Comparison of ENCODE assay signal across 24 cellular contexts in genomic region chr2:115094441-115094840, GRCh38.
A peak's percentile ranks its signal among the peaks of the same experiment; 100 is the strongest.
DNase-seq lines count a peak whose midpoint lies in the region; ATAC-seq, FAIRE-seq and TF ChIP-seq lines count a peak whose summit lies in the region.
"Had no signal": no experiment of that assay in that cellular context is flagged by ENCODE, and none has a peak within 500 bp of the region (broad histone marks: within the 10 kb centered on the region; RNA-seq: fewer than 3 reads in every experiment).

No MANE protein-coding gene starts in this region.

- no peaks in the 10 kb centered on the region for H4K20me1 ChIP-seq in HepG2 (ENCODE audit: insufficient read depth, low read length)
- H4K20me1 ChIP-seq in H1 (replicated peaks in 1 of 2; ENCODE audit: control insufficient read depth in 1 of 2, insufficient read depth in 2 of 2, low read length in 2 of 2) = no peaks in the 10 kb centered on the region
- H4K20me1 ChIP-seq: BLaER1 had no signal

- no peak overlapping the region for H3K23ac ChIP-seq in H1 (ENCODE audit: insufficient read length)

- H3K18ac ChIP-seq in H1 (ENCODE audit: extremely low read depth, low read length) = no peak overlapping the region

- no peaks in the 10 kb centered on the region for H3K79me1 ChIP-seq in H1 (ENCODE audit: low read depth, low read length)

- no peak overlapping the region for H2BK120ac ChIP-seq in H1 (replicated peaks; ENCODE audit: low read depth, low read length)

- TF ChIP-seq POLR2A in HepG2 (IDR thresholded peaks at IDR 0.05; ENCODE audit: insufficient read depth in 1 of 2, low read depth in 2 of 2, low read length in 2 of 2) (no peak), right lobe of liver (IDR thresholded peaks at IDR 0.05) (no peak), H1 (IDR thresholded peaks at IDR 0.05; ENCODE audit: control extremely low read depth in 1 of 2, low read depth in 2 of 2, low read length in 2 of 2) (no peak)

- TF ChIP-seq RAD21 in HepG2 (CRISPR knock-in tag; IDR thresholded peaks at IDR 0.05) = no peak
- no peak for TF ChIP-seq RAD21 in H1 (IDR thresholded peaks at IDR 0.05 in 1 of 2, conservative IDR thresholded peaks at IDR 0.05 in 1 of 2; ENCODE audit: low read depth in 2 of 2, low read length in 2 of 2)

- TF ChIP-seq CTCF in HepG2 (CRISPR knock-in tag; IDR thresholded peaks at IDR 0.05) = no peak
- no peak for TF ChIP-seq CTCF in right lobe of liver (IDR thresholded peaks at IDR 0.05)
- TF ChIP-seq CTCF in H1 (IDR thresholded peaks at IDR 0.05; ENCODE audit: control extremely low read depth in 1 of 3, insufficient read depth in 1 of 3, low read depth in 1 of 3, low read length in 3 of 3) = no peak

- H3K36me3 ChIP-seq in HepG2 (replicated peaks in 1 of 2; ENCODE audit: control insufficient read depth in 1 of 2, insufficient read depth in 2 of 2, low read length in 2 of 2) (no peaks in the 10 kb centered on the region), right lobe of liver (no peaks in the 10 kb centered on the region), H1 (ENCODE audit: control insufficient read depth in 2 of 4, insufficient read depth in 4 of 4, low read length in 3 of 4) (peaks cover 0 to 3% (median 0%) of the 10 kb centered on the region in 4 experiments; a peak in 1 of 8 replicates)
- H3K36me3 ChIP-seq: BE2C, BLaER1 had no signal

- no peak overlapping the region for H3K56ac ChIP-seq in H1 (replicated peaks; ENCODE audit: insufficient read length, low read depth, low read length)

- H3K9ac ChIP-seq in HepG2 (ENCODE audit: insufficient read depth, low read depth, low read length) (no peak overlapping the region), H1 (replicated peaks in 1 of 4; ENCODE audit: extremely low read depth in 1 of 4, low read depth in 3 of 4, low read length in 3 of 4) (no peak overlapping the region)
- H3K9ac ChIP-seq: BLaER1 had no signal

- H2BK12ac ChIP-seq in H1 (ENCODE audit: low read depth, low read length) = no peak overlapping the region

- no peak overlapping the region for H2BK20ac ChIP-seq in H1 (ENCODE audit: low read length)

- no peak overlapping the region for H3K27ac ChIP-seq in HepG2 (ENCODE audit: extremely low read length, insufficient read depth, low read length)
- no peak overlapping the region for H3K27ac ChIP-seq in right lobe of liver
- no peak overlapping the region for H3K27ac ChIP-seq in H1 (ENCODE audit: low read depth, low read length)
- H3K27ac ChIP-seq: 22Rv1, BLaER1 had no signal

- H2BK5ac ChIP-seq in H1 (ENCODE audit: low read depth, low read length) = no peak overlapping the region

- CTCF ChIA-PET in HepG2 (lab: Yijun Ruan, JAX; ENCODE audit: low intra/inter-chr PET ratio, low total read pairs) = no interaction called here
- CTCF ChIA-PET in H1 (lab: Charles Lee; ENCODE audit: partially characterized antibody) = no interaction called here

- H3K27me3 ChIP-seq in HepG2 (ENCODE audit: control insufficient read depth in 1 of 2, insufficient read depth in 2 of 2, low read length in 2 of 2) (no peaks in the 10 kb centered on the region), right lobe of liver (no peaks in the 10 kb centered on the region), H1 (replicated peaks in 1 of 4; ENCODE audit: control insufficient read depth in 3 of 4, extremely low read depth in 1 of 4, insufficient read depth in 3 of 4, low read length in 3 of 4) (no peaks in the 10 kb centered on the region)
- H3K27me3 ChIP-seq: BE2C, BLaER1 had no signal

- H3K79me2 ChIP-seq in HepG2 (ENCODE audit: insufficient read depth, low read length) = no peaks in the 10 kb centered on the region
- no peaks in the 10 kb centered on the region for H3K79me2 ChIP-seq in H1 (ENCODE audit: control insufficient read depth in 1 of 2, insufficient read depth in 2 of 2, low read length in 2 of 2)

- no peak overlapping the region for H3K4ac ChIP-seq in H1 (replicated peaks; ENCODE audit: insufficient read length, low read depth, low read length)

- FAIRE-seq in HepG2 (lab: Jason Lieb, UNC) (no peak), H1 (lab: Jason Lieb, UNC) (no peak)
- FAIRE-seq: GM12878, GM12892, GM18507 had no signal

- no peak overlapping the region for H4K5ac ChIP-seq in H1 (ENCODE audit: insufficient read length, low read depth, low read length)

- WGBS in HepG2 (ENCODE audit: low lambda C conversion rate) = 7% methylated on average over 4 of the region's 4 CpGs
- WGBS in right lobe of liver (ENCODE audit: insufficient coverage, low coverage, low lambda C conversion rate, missing lambda C conversion rate) = 54% methylated on average over 4 of the region's 4 CpGs
- WGBS in H1 (ENCODE audit: extremely low coverage in 1 of 2, insufficient coverage in 1 of 2, insufficient read length in 1 of 2, insufficient replicate concordance in 2 of 2, low coverage in 1 of 2, low lambda C conversion rate in 2 of 2, missing lambda C conversion rate in 1 of 2), 2 experiments = 87% methylated on average over 4 of the region's 4 CpGs; no CpG with 5 or more reads in 1 of the 2 experiments

- peaks cover 76% of the 10 kb centered on the region for H3K9me3 ChIP-seq in HepG2 (ENCODE audit: low read length)
- no peaks in the 10 kb centered on the region for H3K9me3 ChIP-seq in right lobe of liver
- peaks cover 10 to 18% of the 10 kb centered on the region in 2 experiments; a peak in 3 of 4 replicates for H3K9me3 ChIP-seq in H1 (ENCODE audit: insufficient read depth in 2 of 2, low read depth in 1 of 2, low read length in 1 of 2)
- H3K9me3 ChIP-seq: BE2C had no signal

- TF ChIP-seq EP300 in HepG2 (IDR thresholded peaks at IDR 0.05; ENCODE audit: low read depth in 2 of 2, low read length in 2 of 2) (no peak), HepG2 (CRISPR knock-in tag; IDR thresholded peaks at IDR 0.05; ENCODE audit: borderline replicate concordance) (no peak), H1 (IDR thresholded peaks at IDR 0.05; ENCODE audit: borderline replicate concordance in 1 of 2, low read depth in 2 of 2, low read length in 2 of 2) (no peak)

- ATAC-seq in HepG2 = no peak
- ATAC-seq in right lobe of liver = no peak
- ATAC-seq in HG03159 (IDR thresholded peaks at IDR 0.05; ENCODE audit: unreplicated experiment) = no peak
- ATAC-seq: GM12878 had no signal

- H3K23me2 ChIP-seq in H1 (ENCODE audit: low read depth, low read length) = no peaks in the 10 kb centered on the region

- no peak overlapping the region for H3K14ac ChIP-seq in H1 (ENCODE audit: insufficient read length)

- H3K4me3 ChIP-seq in HepG2 (replicated peaks in 1 of 3; ENCODE audit: insufficient read depth in 1 of 3, low read depth in 2 of 3, low read length in 3 of 3) = no peak overlapping the region
- H3K4me3 ChIP-seq in right lobe of liver = no peak overlapping the region
- H3K4me3 ChIP-seq in H1 (ENCODE audit: extremely low read depth in 1 of 4, insufficient read depth in 2 of 4, low read depth in 3 of 4, low read length in 4 of 4) = no peak overlapping the region
- H3K4me3 ChIP-seq: BLaER1, GM12878 had no signal

- POLR2A ChIA-PET in HepG2 (lab: Yijun Ruan, JAX) = no interaction called here
- POLR2A ChIA-PET in H1 (lab: Charles Lee; ENCODE audit: partially characterized antibody) = no interaction called here

- H3K4me2 ChIP-seq in HepG2 (ENCODE audit: low read depth, low read length) (no peak overlapping the region), H1 (ENCODE audit: insufficient read depth in 1 of 2, low read depth in 2 of 2, low read length in 2 of 2) (no peak overlapping the region)
- H3K4me2 ChIP-seq: BLaER1 had no signal

- in situ Hi-C loops in HepG2 (cut with HindIII; ENCODE audit: extremely low pct_ligation_motif_present, low pct_unique_long_range_greater_than_20kb) = no loop called here

- DNase-seq in HepG2 (ENCODE audit: low spot score) (no peak), right lobe of liver (no peak), H1 (ENCODE audit: low read depth in 1 of 2, low spot score in 2 of 2) (no peak), putamen (ENCODE audit: low spot score) (no peak)
- DNase-seq: ACHN; BE2C; C1 segment of cervical spinal cord; CD4-positive, alpha-beta memory T cell; CD4-positive, CD25-positive, alpha-beta regulatory T cell; CD8-positive, alpha-beta memory T cell; COR-L47; DMS 273 treated with DMSO at 0.1 percent for 48 hours; DMS153; DMS53; DMS79; DND-41; EL; GDM1 had no signal

- H4K8ac ChIP-seq in H1 (ENCODE audit: extremely low read depth, insufficient read depth, low read length) = no peak overlapping the region

- H2BK15ac ChIP-seq in H1 (ENCODE audit: low read length) = no peak overlapping the region

- H2AK5ac ChIP-seq in H1 (ENCODE audit: low read depth, low read length) = no peak overlapping the region

- H2AFZ ChIP-seq in HepG2 (ENCODE audit: low read length) (no peak overlapping the region), H1 (ENCODE audit: low read length) (no peak overlapping the region)

- no TSS peak for BruUV-seq in HepG2 (replicated peaks; lab: Mats Ljungman, UMichigan)

- intact Hi-C loops in HepG2 (cut with micrococcal nuclease; ENCODE audit: unreplicated experiment) (no loop called here), right lobe of liver (cut with DNase I) (no loop called here)

- H3K4me1 ChIP-seq in HepG2 (ENCODE audit: insufficient read depth, low read length) = no peaks in the 10 kb centered on the region
- no peaks in the 10 kb centered on the region for H3K4me1 ChIP-seq in right lobe of liver
- no peaks in the 10 kb centered on the region for H3K4me1 ChIP-seq in H1 (replicated peaks in 1 of 4; ENCODE audit: control insufficient read depth in 3 of 4, insufficient read depth in 4 of 4, low read length in 3 of 4)
- H3K4me1 ChIP-seq: BE2C, BLaER1 had no signal

- no peak overlapping the region for H4K91ac ChIP-seq in H1 (replicated peaks; ENCODE audit: insufficient read length, low read length)

TF ChIP-seq in HepG2, 621 proteins besides CTCF, POLR2A, EP300 and RAD21:
- TF ChIP-seq MAFK (conservative IDR thresholded peaks at IDR 0.05 in 1 of 2, IDR thresholded peaks at IDR 0.05 in 1 of 2; ENCODE audit: low read length in 2 of 2) (peak; percentile 54 to 79; a peak in 3 of 4 replicates), MAFF (IDR thresholded peaks at IDR 0.05; ENCODE audit: low read depth, low read length) (peak; percentile 60; the same call in 1 of the 2 replicates), PRMT3 (CRISPR knock-in tag; IDR thresholded peaks at IDR 0.05; ENCODE audit: borderline replicate concordance, low read depth) (no peak)

TF ChIP-seq in H1, 55 proteins besides CTCF, POLR2A, EP300 and RAD21:
- TF ChIP-seq MAFK (IDR thresholded peaks at IDR 0.05; ENCODE audit: low read depth, low read length) (peak; percentile 58; the same call in 1 of the 2 replicates), RXRA (IDR thresholded peaks at IDR 0.05; ENCODE audit: insufficient read depth, low read depth, low read length) (no peak)

Comparison
In these comparisons a context has a peak if more than half of its experiments do, and no peak if none do; other contexts are left out.
1. Of the 41 proteins assayed by ChIP-seq in both HepG2 and H1: peak only in HepG2: none; only in H1: none; in both: MAFK; in neither: 40.